Comparison of ENCODE assay signal across 21 cellular contexts in genomic region chr11:113675565-113675964, GRCh38. TPM values are rescaled to one million over a fixed set of nuclear protein-coding genes. Genes with fewer than 3 reads are reported as not detected.
DNase-seq lines count a peak whose midpoint lies in the region; ATAC-seq and TF ChIP-seq lines count a peak whose summit lies in the region.
"Had no signal": no experiment of that assay in that cellular context is flagged by ENCODE, and none has a peak within 500 bp of the region (broad histone marks: within the 10 kb centered on the region; RNA-seq: fewer than 3 reads in every experiment).

No MANE protein-coding gene starts in this region.

- peaks cover 45% of the 10 kb centered on the region for H3K4me1 Mint-ChIP-seq in neural progenitor cell
- H3K4me1 Mint-ChIP-seq: activated CD4-positive, alpha-beta T cell treated with anti-CD3 and anti-CD28 coated beads for 36 hours had no signal

- no peaks in the 10 kb centered on the region for H3K36me3 Mint-ChIP-seq in neural progenitor cell
- H3K36me3 Mint-ChIP-seq: activated naive CD4-positive, alpha-beta T cell treated with anti-CD3 and anti-CD28 coated beads, Interleukin-2, amount 50 U/mL, for 72 hours; stimulated activated effector memory CD8-positive, alpha-beta T cell treated with anti-CD3 and anti-CD28 coated beads, Interleukin-12 subunit alpha, Interleukin-12 subunit beta, amount 100 ng/mL, for 72 hours had no signal

- peak overlapping the region; percentile 38; the same call in 1 of the 2 replicates for H3K27ac ChIP-seq in BLaER1
- no peak overlapping the region for H3K27ac ChIP-seq in neural progenitor cell
- H3K27ac ChIP-seq in esophagus squamous epithelium: no peak overlapping the region
- H3K27ac ChIP-seq: C4-2B, lower lobe of right lung, pancreas had no signal

- no peaks in the 10 kb centered on the region for H3K9me3 Mint-ChIP-seq in neural progenitor cell
- H3K9me3 Mint-ChIP-seq: activated naive CD4-positive, alpha-beta T cell treated with anti-CD3 and anti-CD28 coated beads, Interleukin-2, amount 50 U/mL, for 72 hours; activated T-helper 1 cell treated with anti-CD3 and anti-CD28 coated beads, Interleukin-12 subunit alpha, Interleukin-12 subunit beta, Interleukin-2, Interleukin-4 antibody, amounts not matched to agents 30 ng/mL and 10 ng/mL and 1 ng/mL, durations not matched to agents 14 hours and 24 hours and 36 hours; GM23338; stimulated activated effector memory CD8-positive, alpha-beta T cell treated with anti-CD3 and anti-CD28 coated beads, Interleukin-12 subunit alpha, Interleukin-12 subunit beta, amount 100 ng/mL, for 72 hours had no signal

- H3K9me3 ChIP-seq in BLaER1 (no peaks in the 10 kb centered on the region), neural progenitor cell (ENCODE audit: low read depth) (no peaks in the 10 kb centered on the region), esophagus squamous epithelium (no peaks in the 10 kb centered on the region)
- H3K9me3 ChIP-seq: lower lobe of right lung, pancreas had no signal

- H4K20me1 ChIP-seq in BLaER1: no peaks in the 10 kb centered on the region
- H4K20me1 ChIP-seq in neural progenitor cell (ENCODE audit: low read depth): no peaks in the 10 kb centered on the region

- H3F3A ChIP-seq in neural progenitor cell (ENCODE audit: low read depth): peaks cover 5% of the 10 kb centered on the region

- H3K9ac ChIP-seq in BLaER1: peak overlapping the region; percentile 6; the same call in 1 of the 2 replicates
- H3K9ac ChIP-seq in neural progenitor cell: no peak overlapping the region

- no peak for TF ChIP-seq CTCF in cardiac fibroblast (IDR thresholded peaks at IDR 0.05; ENCODE audit: low read depth, low read length)
- no peak for TF ChIP-seq CTCF in neural progenitor cell (IDR thresholded peaks at IDR 0.05)
- no peak for TF ChIP-seq CTCF in esophagus squamous epithelium (IDR thresholded peaks at IDR 0.05)

- no peak overlapping the region for H3K4me3 ChIP-seq in BLaER1
- no peak overlapping the region for H3K4me3 ChIP-seq in cardiac fibroblast (replicated peaks in 1 of 2; ENCODE audit: low read depth in 2 of 2, low read length in 2 of 2)
- no peak overlapping the region for H3K4me3 ChIP-seq in neural progenitor cell
- no peak overlapping the region for H3K4me3 ChIP-seq in esophagus squamous epithelium
- H3K4me3 ChIP-seq: GM23338, lower lobe of right lung, pancreas had no signal

- H3K27ac Mint-ChIP-seq in neural progenitor cell: peak overlapping the region; percentile 55
- H3K27ac Mint-ChIP-seq: activated CD4-positive, alpha-beta T cell treated with anti-CD3 and anti-CD28 coated beads for 36 hours; activated naive CD4-positive, alpha-beta T cell treated with anti-CD3 and anti-CD28 coated beads, Interleukin-2, amount 50 U/mL, for 72 hours; GM23338; stimulated activated effector memory CD8-positive, alpha-beta T cell treated with anti-CD3 and anti-CD28 coated beads, Interleukin-12 subunit alpha, Interleukin-12 subunit beta, amount 100 ng/mL, for 72 hours had no signal

- peak; percentile 69 for DNase-seq in LHCN-M2 (ENCODE audit: low read depth)
- DNase-seq in cardiac fibroblast (ENCODE audit: low read depth in 2 of 2): peak; percentile 26 to 28
- DNase-seq in neural progenitor cell (ENCODE audit: low spot score): no peak
- DNase-seq in esophagus squamous epithelium (lab: John Stamatoyannopoulos, UW): no peak
- DNase-seq: hippocampal formation, Kasumi-1, lower lobe of right lung, NCI-H1105, NCI-H2029 treated with DMSO at 0.1 percent for 48 hours, NCI-H524, pancreas had no signal

- H3K27me3 ChIP-seq in BLaER1 (no peaks in the 10 kb centered on the region), neural progenitor cell (no peaks in the 10 kb centered on the region), esophagus squamous epithelium (no peaks in the 10 kb centered on the region)
- H3K27me3 ChIP-seq: pancreas had no signal

- no peak overlapping the region for H2AFZ ChIP-seq in neural progenitor cell (replicated peaks)
- H2AFZ ChIP-seq: GM23338 had no signal

- no peaks in the 10 kb centered on the region for H3K79me2 ChIP-seq in neural progenitor cell (ENCODE audit: low read depth)

- H3K4me2 ChIP-seq in BLaER1 (peak overlapping the region; percentile 64), neural progenitor cell (no peak overlapping the region)
- H3K4me2 ChIP-seq: GM23338 had no signal

- peaks cover 4% of the 10 kb centered on the region for H3K27me3 Mint-ChIP-seq in neural progenitor cell (ENCODE audit: insufficient read depth, low read depth)

- H3K4me3 Mint-ChIP-seq in neural progenitor cell: no peak overlapping the region
- H3K4me3 Mint-ChIP-seq: activated CD4-positive, alpha-beta T cell treated with anti-CD3 and anti-CD28 coated beads for 36 hours; activated T-helper 1 cell treated with anti-CD3 and anti-CD28 coated beads, Interleukin-12 subunit alpha, Interleukin-12 subunit beta, Interleukin-2, Interleukin-4 antibody, amounts not matched to agents 30 ng/mL and 10 ng/mL and 1 ng/mL, durations not matched to agents 14 hours and 24 hours and 36 hours; GM23338; stimulated activated effector memory CD8-positive, alpha-beta T cell treated with anti-CD3 and anti-CD28 coated beads, Interleukin-12 subunit alpha, Interleukin-12 subunit beta, amount 100 ng/mL, for 72 hours had no signal

- H3K4me1 ChIP-seq in BLaER1: peaks cover 41% of the 10 kb centered on the region
- H3K4me1 ChIP-seq in neural progenitor cell: peaks cover 31% of the 10 kb centered on the region
- H3K4me1 ChIP-seq in esophagus squamous epithelium: no peaks in the 10 kb centered on the region
- H3K4me1 ChIP-seq: lower lobe of right lung, pancreas had no signal

- intact Hi-C loops in esophagus squamous epithelium (cut with DNase I): no loop called here

- no peak for TF ChIP-seq POLR2A in esophagus squamous epithelium (IDR thresholded peaks at IDR 0.05)

- WGBS in esophagus squamous epithelium, 2 donors: 57 to 63% methylated on average over 5 of the region's 5 CpGs

- ATAC-seq in GM21390 (IDR thresholded peaks at IDR 0.05; ENCODE audit: unreplicated experiment) (no peak), GM21528 (IDR thresholded peaks at IDR 0.05; ENCODE audit: low FRiP score, unreplicated experiment) (no peak)
- no peak for ATAC-seq in activated CD4-positive, CD25-positive, alpha-beta regulatory T cell treated with anti-CD3 and anti-CD28 coated beads, Interleukin-2, amount 50 U/mL, for 24 hours
- ATAC-seq: GM23338, lower lobe of right lung had no signal

- no peaks in the 10 kb centered on the region for H3K36me3 ChIP-seq in BLaER1
- H3K36me3 ChIP-seq in neural progenitor cell: no peaks in the 10 kb centered on the region
- no peaks in the 10 kb centered on the region for H3K36me3 ChIP-seq in esophagus squamous epithelium
- H3K36me3 ChIP-seq: lower lobe of right lung, pancreas had no signal

RNA-seq across cellular contexts. Expression of gene TMPRSS5, which starts 30.5 kb away (rescaled TPM):
- total RNA-seq in LHCN-M2 (2014; rRNA removed) (0.17 and 0.38 TPM in 2 replicates), neural progenitor cell (ENCODE audit: low replicate concordance) (0.74 TPM in 1 of 2 replicates, not detected in the other), esophagus squamous epithelium (1 to 10 TPM in 1 of 4 donors, under 1 TPM in 2, not detected in 1; 0.19 to 1.3 (median 0.35) TPM)
- polyA plus RNA-seq in LHCN-M2 (2012): 0.97 TPM
- total RNA-seq: GM23338 had no signal
- polyA plus RNA-seq: GM23338 had no signal

Comparison
In these comparisons a context has a peak if more than half of its experiments do, and no peak if none do; other contexts are left out.
1. DNase-seq: peak in LHCN-M2 (single experiment) and cardiac fibroblast (2 of 2); none in neural progenitor cell (single experiment) and esophagus squamous epithelium (single experiment).